28 cellular contexts compared by ENCODE assay signal in the genomic region with DNA sequence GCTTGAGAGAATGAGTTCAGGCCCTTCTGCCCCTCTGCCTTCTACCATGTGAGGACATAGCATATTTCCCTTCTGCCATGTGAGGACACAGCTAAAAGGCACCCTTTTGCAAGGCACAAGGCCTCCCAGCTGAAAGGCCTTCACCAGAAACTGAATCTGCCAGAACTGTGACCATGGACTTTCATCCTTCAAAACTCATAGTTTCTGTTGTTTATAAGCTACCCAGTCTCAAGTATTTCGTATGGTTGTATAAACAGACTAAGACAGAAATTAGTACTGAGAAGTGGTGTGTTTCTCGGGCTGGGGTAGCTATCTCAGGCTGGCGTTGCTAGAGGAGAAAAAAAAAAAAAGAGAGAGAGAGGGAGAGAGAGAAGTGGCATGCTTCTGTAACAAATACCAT.
"Had no signal": no experiment of that assay in that cellular context is flagged by ENCODE, and none has a peak within 500 bp of the region (broad histone marks: within the 10 kb centered on the region; RNA-seq: fewer than 3 reads in every experiment).

No MANE protein-coding gene starts in this region.

- DNase-seq: colonic mucosa; effector CD8-positive, alpha-beta T cell; endodermal cell; foreskin fibroblast; gastrocnemius medialis; heart left ventricle; left cardiac atrium; left ventricle myocardium superior; lower lobe of right lung; mucosa of descending colon; naive B cell; sigmoid colon; stimulated activated CD4-positive, alpha-beta T cell treated with anti-CD3 and anti-CD28 coated beads, Interleukin-2, amount 100 ng/mL, for 24 hours; stimulated activated CD4-positive, alpha-beta T cell treated with anti-CD3 and anti-CD28 coated beads, Interleukin-4, amount 100 ng/mL, for 24 hours; stimulated activated naive CD4-positive, alpha-beta T cell treated with Interleukin-2 at 50 U/mL for 16 hours; stomach; thyroid gland had no signal

- H3K4me1 ChIP-seq: colonic mucosa, heart left ventricle, lower lobe of right lung, parathyroid adenoma, prostate gland, right atrium auricular region, sigmoid colon, stomach, thyroid gland had no signal

- H3K4me3 Mint-ChIP-seq: dendritic cell treated with granulocyte-macrophage colony-stimulating factor and Interleukin-4, amounts not matched to agents 40 ng/mL and 50 ng/mL, for 4 days; endodermal cell; naive B cell; natural killer cell treated with Interleukin-12 subunit alpha and Interleukin-12 subunit beta and Interleukin-15 and Interleukin-18, amount 100 ng/mL, for 72 hours; neural crest cell; stimulated activated effector memory CD8-positive, alpha-beta T cell treated with anti-CD3 and anti-CD28 coated beads, Interleukin-12 subunit alpha, Interleukin-12 subunit beta, amount 100 ng/mL, for 72 hours; type B pancreatic cell had no signal

- H3K36me3 Mint-ChIP-seq: naive B cell; natural killer cell treated with Interleukin-12 subunit alpha and Interleukin-12 subunit beta and Interleukin-15 and Interleukin-18, amount 100 ng/mL, for 72 hours; stimulated activated effector memory CD8-positive, alpha-beta T cell treated with anti-CD3 and anti-CD28 coated beads, Interleukin-12 subunit alpha, Interleukin-12 subunit beta, amount 100 ng/mL, for 72 hours; type B pancreatic cell had no signal

- H3K4me2 ChIP-seq: hepatocyte had no signal

- H3K27me3 ChIP-seq: colonic mucosa, gastrocnemius medialis, heart left ventricle, hepatocyte, neutrophil, right atrium auricular region, sigmoid colon, stomach, thyroid gland had no signal

- H3K27me3 Mint-ChIP-seq: dendritic cell treated with granulocyte-macrophage colony-stimulating factor and Interleukin-4, amounts not matched to agents 40 ng/mL and 50 ng/mL, for 4 days; naive B cell; natural killer cell treated with Interleukin-12 subunit alpha and Interleukin-12 subunit beta and Interleukin-15 and Interleukin-18, amount 100 ng/mL, for 72 hours; type B pancreatic cell had no signal

- H3K27ac Mint-ChIP-seq: dendritic cell treated with granulocyte-macrophage colony-stimulating factor and Interleukin-4, amounts not matched to agents 40 ng/mL and 50 ng/mL, for 4 days; endodermal cell; naive B cell; natural killer cell treated with Interleukin-12 subunit alpha and Interleukin-12 subunit beta and Interleukin-15 and Interleukin-18, amount 100 ng/mL, for 72 hours; stimulated activated effector memory CD8-positive, alpha-beta T cell treated with anti-CD3 and anti-CD28 coated beads, Interleukin-12 subunit alpha, Interleukin-12 subunit beta, amount 100 ng/mL, for 72 hours; type B pancreatic cell had no signal

- H2AFZ ChIP-seq: hepatocyte, parathyroid adenoma had no signal

- H3K4me1 Mint-ChIP-seq: naive B cell; neural crest cell; stimulated activated effector memory CD8-positive, alpha-beta T cell treated with anti-CD3 and anti-CD28 coated beads, Interleukin-12 subunit alpha, Interleukin-12 subunit beta, amount 100 ng/mL, for 72 hours had no signal

- H3K79me2 ChIP-seq: hepatocyte, parathyroid adenoma had no signal

- H3K36me3 ChIP-seq: colonic mucosa, gastrocnemius medialis, heart left ventricle, lower lobe of right lung, neutrophil, prostate gland, right atrium auricular region, sigmoid colon, stomach, thyroid gland had no signal

- H3K4me3 ChIP-seq: colonic mucosa, gastrocnemius medialis, heart left ventricle, hepatocyte, lower lobe of right lung, mucosa of descending colon, prostate gland, right atrium auricular region, sigmoid colon, stomach, thyroid gland had no signal

- H3K9ac ChIP-seq: parathyroid adenoma had no signal

- H3K9me3 ChIP-seq: colonic mucosa, gastrocnemius medialis, heart left ventricle, lower lobe of right lung, mucosa of descending colon, neutrophil, prostate gland, right atrium auricular region, sigmoid colon, thyroid gland had no signal

- H3K9me3 Mint-ChIP-seq: endodermal cell, neural crest cell, type B pancreatic cell had no signal

- H3K27ac ChIP-seq: colonic mucosa, epithelial cell of prostate, gastrocnemius medialis, heart left ventricle, hepatocyte, lower lobe of right lung, neutrophil, parathyroid adenoma, prostate gland, right atrium auricular region, sigmoid colon, stomach, thyroid gland had no signal
